ENCODE assay signal across 19 cellular contexts in genomic region chr16:11526921-11527320, GRCh38. TPM values are rescaled to one million over a fixed set of nuclear protein-coding genes. Genes with fewer than 3 reads are reported as not detected.
DNase-seq lines count a peak whose midpoint lies in the region; ATAC-seq and TF ChIP-seq lines count a peak whose summit lies in the region.
"Had no signal": no experiment of that assay in that cellular context is flagged by ENCODE, and none has a peak within 500 bp of the region (broad histone marks: within the 10 kb centered on the region; RNA-seq: fewer than 3 reads in every experiment).

No MANE protein-coding gene starts in this region.

- no peak overlapping the region for H3K23ac ChIP-seq in neuronal stem cell (ENCODE audit: low read depth, low read length, poor library complexity)

- no peak overlapping the region for H3K9ac ChIP-seq in neuronal stem cell (ENCODE audit: low read depth, low read length, poor library complexity)

- H3K4ac ChIP-seq in neuronal stem cell (ENCODE audit: low read length) = no peak overlapping the region

- TF ChIP-seq CTCF in foreskin keratinocyte (conservative IDR thresholded peaks at IDR 0.05) = no peak

- no peak overlapping the region for H2BK5ac ChIP-seq in neuronal stem cell (ENCODE audit: low read length)

- H4K8ac ChIP-seq in neuronal stem cell (ENCODE audit: low read depth, low read length) = no peak overlapping the region

- H4K91ac ChIP-seq in neuronal stem cell (ENCODE audit: low read depth, low read length, poor library complexity) = no peak overlapping the region

- no peak overlapping the region for H2BK15ac ChIP-seq in neuronal stem cell (ENCODE audit: low read length)

- H3K27me3 ChIP-seq in foreskin keratinocyte (peaks cover 14% of the 10 kb centered on the region), neuronal stem cell (ENCODE audit: control insufficient read depth in 3 of 3, insufficient read depth in 3 of 3, low read depth in 1 of 3, low read length in 3 of 3) (peaks cover 0 to 3% (median 0%) of the 10 kb centered on the region in 3 experiments)
- H3K27me3 ChIP-seq: vagina had no signal

- no peaks in the 10 kb centered on the region for H3K36me3 ChIP-seq in neuronal stem cell (replicated peaks in 1 of 2; ENCODE audit: control insufficient read depth in 2 of 2, insufficient read depth in 2 of 2, low read length in 2 of 2)
- H3K36me3 ChIP-seq: heart right ventricle, vagina had no signal

- peak overlapping the region in 1 of 2 donors; percentile 37 for H3K4me3 ChIP-seq in neuronal stem cell (ENCODE audit: low read length in 2 of 2)
- H3K4me3 ChIP-seq: heart right ventricle, vagina had no signal

- no peak overlapping the region for H2BK12ac ChIP-seq in neuronal stem cell (ENCODE audit: low read length)

- H3K18ac ChIP-seq in neuronal stem cell (ENCODE audit: low read length) = peak overlapping the region; percentile 91

- H3K27ac ChIP-seq in foreskin keratinocyte = no peak overlapping the region
- no peak overlapping the region for H3K27ac ChIP-seq in neuronal stem cell (replicated peaks; ENCODE audit: low read length)
- H3K27ac ChIP-seq: heart right ventricle, vagina had no signal

- WGBS in neuronal stem cell (ENCODE audit: extremely low coverage in 2 of 2, insufficient read length in 2 of 2, insufficient replicate concordance in 1 of 2), 2 donors = no CpG with 5 or more reads among the region's 15 CpGs

- H3K14ac ChIP-seq in neuronal stem cell (ENCODE audit: low read length) = no peak overlapping the region

- ATAC-seq in foreskin keratinocyte = peak; percentile 9
- no peak for ATAC-seq in GM19395 (IDR thresholded peaks at IDR 0.05; ENCODE audit: unreplicated experiment)
- ATAC-seq: activated naive CD8-positive, alpha-beta T cell treated with anti-CD3 and anti-CD28 coated beads, Interleukin-2, amount 50 U/mL, for 24 hours; activated T-helper 17 cell treated with anti-CD3 and anti-CD28 coated beads, Interleukin-2, amount 50 U/mL, for 72 hours; sciatic nerve had no signal

- DNase-seq in ELF-1 (ENCODE audit: low read depth, low spot score) (peak; percentile 49), NCI-H69 (lab: John Stamatoyannopoulos, UW) (peak; percentile 76), foreskin keratinocyte (no peak), neuronal stem cell (ENCODE audit: low spot score) (no peak), midbrain (lab: John Stamatoyannopoulos, UW) (no peak), NCI-H2081 (lab: John Stamatoyannopoulos, UW) (no peak), HPDE6-E6E7 (ENCODE audit: extremely low spot score) (no peak)
- DNase-seq: activated naive CD8-positive, alpha-beta T cell treated with anti-CD3 and anti-CD28 coated beads, Interleukin-2, amount 50 U/mL, for 24 hours; effector CD4-positive, alpha-beta T cell; heart right ventricle; Karpas-422; NCI-H1105; NCI-H226; SHP77 treated with DMSO at 0.1 percent for 48 hours; T-helper 2 cell had no signal

- H3K4me1 ChIP-seq in foreskin keratinocyte (no peaks in the 10 kb centered on the region), neuronal stem cell (ENCODE audit: control insufficient read depth in 2 of 2, insufficient read depth in 1 of 2, low read depth in 1 of 2, low read length in 2 of 2) (peaks cover 6 to 7% of the 10 kb centered on the region in 2 donors)
- H3K4me1 ChIP-seq: vagina had no signal

- H3K4me2 ChIP-seq in neuronal stem cell (ENCODE audit: insufficient read depth, low read length, poor library complexity, severe bottlenecking) = peak overlapping the region; percentile 52

- no peaks in the 10 kb centered on the region for H3K79me1 ChIP-seq in neuronal stem cell (ENCODE audit: low read depth, low read length)

- H3K9me3 ChIP-seq in neuronal stem cell (replicated peaks in 1 of 2; ENCODE audit: control insufficient read depth in 2 of 2, insufficient read depth in 1 of 2, low read depth in 1 of 2, low read length in 2 of 2) = peaks cover 0 to 2% of the 10 kb centered on the region in 2 donors
- H3K9me3 ChIP-seq: vagina had no signal

- no peak overlapping the region for H2AK5ac ChIP-seq in neuronal stem cell (ENCODE audit: low read depth, low read length)

- H2AFZ ChIP-seq in neuronal stem cell (ENCODE audit: low read length) = peak overlapping the region; percentile 93

- H2BK120ac ChIP-seq in neuronal stem cell (ENCODE audit: low read depth, low read length) = no peak overlapping the region

RNA-seq across cellular contexts. Expression of gene LITAF, which starts 59.8 kb away (rescaled TPM):
- total RNA-seq in foreskin keratinocyte = 91.8 and 109 TPM in 2 replicates
- 83.9 and 86.1 TPM in 2 replicates for polyA plus RNA-seq in foreskin keratinocyte
- 85.6 TPM for polyA plus RNA-seq in neuronal stem cell (2013, experiment 1 of 2)
- 87.4 TPM for polyA plus RNA-seq in neuronal stem cell (2013, experiment 2 of 2)

Comparison
In these comparisons a context has a peak if more than half of its experiments do, and no peak if none do; other contexts are left out.
1. DNase-seq: peak in ELF-1 (single experiment) and NCI-H69 (single experiment); none in foreskin keratinocyte (0 of 2), neuronal stem cell (single experiment), midbrain (single experiment), NCI-H2081 (0 of 2) and HPDE6-E6E7 (single experiment).